Comparison of ENCODE assay signal across 1 cellular context in genomic region chr10:104577861-104578480, GRCh38.
A peak's percentile ranks its signal among the peaks of the same experiment; 100 is the strongest.
TF ChIP-seq lines count a peak whose summit lies in the region.

No MANE protein-coding gene starts in this region.

TF ChIP-seq in K562, 482 proteins besides CTCF, POLR2A, EP300 and RAD21 (continued from another document):
- TF ChIP-seq ZBTB9 (CRISPR knock-in tag; IDR thresholded peaks at IDR 0.05) (peak; percentile 17; the same call in 1 of the 2 replicates), CXXC5 (CRISPR knock-in tag; IDR thresholded peaks at IDR 0.05) (peak; percentile 58; the same call in 1 of the 2 replicates), ZNF175 (CRISPR knock-in tag; IDR thresholded peaks at IDR 0.05; ENCODE audit: low read depth) (peak; percentile 86), SMAD4 (CRISPR knock-in tag; conservative IDR thresholded peaks at IDR 0.05) (peak; percentile 68; the same call in 1 of the 2 replicates), CBX1 (IDR thresholded peaks at IDR 0.05; ENCODE audit: low read depth) (no peak), E2F4 (CRISPR knock-in tag; IDR thresholded peaks at IDR 0.05; ENCODE audit: low read depth) (no peak), ESRRB (CRISPR knock-in tag; IDR thresholded peaks at IDR 0.05; ENCODE audit: borderline replicate concordance) (no peak), ZNF76 (CRISPR knock-in tag; IDR thresholded peaks at IDR 0.05; ENCODE audit: borderline replicate concordance) (peak; percentile 79; the same call in 1 of the 2 replicates), PHB (CRISPR knock-in tag; IDR thresholded peaks at IDR 0.05) (no peak), TEAD2 (tag; IDR thresholded peaks at IDR 0.05) (0 out of 2 replicates have a peak, but pooled peaks have one; percentile 1), MCM5 (IDR thresholded peaks at IDR 0.05; ENCODE audit: low read depth) (no peak), CEBPG (CRISPR knock-in tag; IDR thresholded peaks at IDR 0.05) (peak; percentile 89), CEBPG (tag; conservative IDR thresholded peaks at IDR 0.05 in 1 of 2, IDR thresholded peaks at IDR 0.05 in 1 of 2) (peak; percentile 87 to 97), PURB (CRISPR knock-in tag; IDR thresholded peaks at IDR 0.05; ENCODE audit: low read depth) (no peak), SREBF1 (IDR thresholded peaks at IDR 0.05; ENCODE audit: borderline replicate concordance, low read depth, low read length) (no peak), ZNF780A (CRISPR knock-in tag; IDR thresholded peaks at IDR 0.05) (no peak), XRCC3 (IDR thresholded peaks at IDR 0.05) (no peak), BRD9 (IDR thresholded peaks at IDR 0.05; ENCODE audit: low read depth, partially characterized antibody) (no peak), TRIM24 (IDR thresholded peaks at IDR 0.05) (peak; percentile 45 to 86; a peak in 2 of 4 replicates), ZFP36 (IDR thresholded peaks at IDR 0.05; ENCODE audit: low read depth, low read length, partially characterized antibody) (no peak), ZFPM2 (CRISPR knock-in tag; IDR thresholded peaks at IDR 0.05) (0 out of 2 replicates have a peak, but pooled peaks have one; percentile 40), CTBP1 (IDR thresholded peaks at IDR 0.05; ENCODE audit: borderline replicate concordance) (peak; percentile 61; the same call in 1 of the 2 replicates), L3MBTL2 (IDR thresholded peaks at IDR 0.05) (peak; percentile 80), DDX20 (tag; IDR thresholded peaks at IDR 0.05; ENCODE audit: low read depth) (peak; percentile 67; the same call in 1 of the 2 replicates)
- TF ChIP-seq, protein P1, sequence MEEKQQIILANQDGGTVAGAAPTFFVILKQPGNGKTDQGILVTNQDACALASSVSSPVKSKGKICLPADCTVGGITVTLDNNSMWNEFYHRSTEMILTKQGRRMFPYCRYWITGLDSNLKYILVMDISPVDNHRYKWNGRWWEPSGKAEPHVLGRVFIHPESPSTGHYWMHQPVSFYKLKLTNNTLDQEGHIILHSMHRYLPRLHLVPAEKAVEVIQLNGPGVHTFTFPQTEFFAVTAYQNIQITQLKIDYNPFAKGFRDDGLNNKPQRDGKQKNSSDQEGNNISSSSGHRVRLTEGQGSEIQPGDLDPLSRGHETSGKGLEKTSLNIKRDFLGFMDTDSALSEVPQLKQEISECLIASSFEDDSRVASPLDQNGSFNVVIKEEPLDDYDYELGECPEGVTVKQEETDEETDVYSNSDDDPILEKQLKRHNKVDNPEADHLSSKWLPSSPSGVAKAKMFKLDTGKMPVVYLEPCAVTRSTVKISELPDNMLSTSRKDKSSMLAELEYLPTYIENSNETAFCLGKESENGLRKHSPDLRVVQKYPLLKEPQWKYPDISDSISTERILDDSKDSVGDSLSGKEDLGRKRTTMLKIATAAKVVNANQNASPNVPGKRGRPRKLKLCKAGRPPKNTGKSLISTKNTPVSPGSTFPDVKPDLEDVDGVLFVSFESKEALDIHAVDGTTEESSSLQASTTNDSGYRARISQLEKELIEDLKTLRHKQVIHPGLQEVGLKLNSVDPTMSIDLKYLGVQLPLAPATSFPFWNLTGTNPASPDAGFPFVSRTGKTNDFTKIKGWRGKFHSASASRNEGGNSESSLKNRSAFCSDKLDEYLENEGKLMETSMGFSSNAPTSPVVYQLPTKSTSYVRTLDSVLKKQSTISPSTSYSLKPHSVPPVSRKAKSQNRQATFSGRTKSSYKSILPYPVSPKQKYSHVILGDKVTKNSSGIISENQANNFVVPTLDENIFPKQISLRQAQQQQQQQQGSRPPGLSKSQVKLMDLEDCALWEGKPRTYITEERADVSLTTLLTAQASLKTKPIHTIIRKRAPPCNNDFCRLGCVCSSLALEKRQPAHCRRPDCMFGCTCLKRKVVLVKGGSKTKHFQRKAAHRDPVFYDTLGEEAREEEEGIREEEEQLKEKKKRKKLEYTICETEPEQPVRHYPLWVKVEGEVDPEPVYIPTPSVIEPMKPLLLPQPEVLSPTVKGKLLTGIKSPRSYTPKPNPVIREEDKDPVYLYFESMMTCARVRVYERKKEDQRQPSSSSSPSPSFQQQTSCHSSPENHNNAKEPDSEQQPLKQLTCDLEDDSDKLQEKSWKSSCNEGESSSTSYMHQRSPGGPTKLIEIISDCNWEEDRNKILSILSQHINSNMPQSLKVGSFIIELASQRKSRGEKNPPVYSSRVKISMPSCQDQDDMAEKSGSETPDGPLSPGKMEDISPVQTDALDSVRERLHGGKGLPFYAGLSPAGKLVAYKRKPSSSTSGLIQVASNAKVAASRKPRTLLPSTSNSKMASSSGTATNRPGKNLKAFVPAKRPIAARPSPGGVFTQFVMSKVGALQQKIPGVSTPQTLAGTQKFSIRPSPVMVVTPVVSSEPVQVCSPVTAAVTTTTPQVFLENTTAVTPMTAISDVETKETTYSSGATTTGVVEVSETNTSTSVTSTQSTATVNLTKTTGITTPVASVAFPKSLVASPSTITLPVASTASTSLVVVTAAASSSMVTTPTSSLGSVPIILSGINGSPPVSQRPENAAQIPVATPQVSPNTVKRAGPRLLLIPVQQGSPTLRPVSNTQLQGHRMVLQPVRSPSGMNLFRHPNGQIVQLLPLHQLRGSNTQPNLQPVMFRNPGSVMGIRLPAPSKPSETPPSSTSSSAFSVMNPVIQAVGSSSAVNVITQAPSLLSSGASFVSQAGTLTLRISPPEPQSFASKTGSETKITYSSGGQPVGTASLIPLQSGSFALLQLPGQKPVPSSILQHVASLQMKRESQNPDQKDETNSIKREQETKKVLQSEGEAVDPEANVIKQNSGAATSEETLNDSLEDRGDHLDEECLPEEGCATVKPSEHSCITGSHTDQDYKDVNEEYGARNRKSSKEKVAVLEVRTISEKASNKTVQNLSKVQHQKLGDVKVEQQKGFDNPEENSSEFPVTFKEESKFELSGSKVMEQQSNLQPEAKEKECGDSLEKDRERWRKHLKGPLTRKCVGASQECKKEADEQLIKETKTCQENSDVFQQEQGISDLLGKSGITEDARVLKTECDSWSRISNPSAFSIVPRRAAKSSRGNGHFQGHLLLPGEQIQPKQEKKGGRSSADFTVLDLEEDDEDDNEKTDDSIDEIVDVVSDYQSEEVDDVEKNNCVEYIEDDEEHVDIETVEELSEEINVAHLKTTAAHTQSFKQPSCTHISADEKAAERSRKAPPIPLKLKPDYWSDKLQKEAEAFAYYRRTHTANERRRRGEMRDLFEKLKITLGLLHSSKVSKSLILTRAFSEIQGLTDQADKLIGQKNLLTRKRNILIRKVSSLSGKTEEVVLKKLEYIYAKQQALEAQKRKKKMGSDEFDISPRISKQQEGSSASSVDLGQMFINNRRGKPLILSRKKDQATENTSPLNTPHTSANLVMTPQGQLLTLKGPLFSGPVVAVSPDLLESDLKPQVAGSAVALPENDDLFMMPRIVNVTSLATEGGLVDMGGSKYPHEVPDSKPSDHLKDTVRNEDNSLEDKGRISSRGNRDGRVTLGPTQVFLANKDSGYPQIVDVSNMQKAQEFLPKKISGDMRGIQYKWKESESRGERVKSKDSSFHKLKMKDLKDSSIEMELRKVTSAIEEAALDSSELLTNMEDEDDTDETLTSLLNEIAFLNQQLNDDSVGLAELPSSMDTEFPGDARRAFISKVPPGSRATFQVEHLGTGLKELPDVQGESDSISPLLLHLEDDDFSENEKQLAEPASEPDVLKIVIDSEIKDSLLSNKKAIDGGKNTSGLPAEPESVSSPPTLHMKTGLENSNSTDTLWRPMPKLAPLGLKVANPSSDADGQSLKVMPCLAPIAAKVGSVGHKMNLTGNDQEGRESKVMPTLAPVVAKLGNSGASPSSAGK (IDR thresholded peaks at IDR 0.05): peak; percentile 70
- TF ChIP-seq, protein P2, sequence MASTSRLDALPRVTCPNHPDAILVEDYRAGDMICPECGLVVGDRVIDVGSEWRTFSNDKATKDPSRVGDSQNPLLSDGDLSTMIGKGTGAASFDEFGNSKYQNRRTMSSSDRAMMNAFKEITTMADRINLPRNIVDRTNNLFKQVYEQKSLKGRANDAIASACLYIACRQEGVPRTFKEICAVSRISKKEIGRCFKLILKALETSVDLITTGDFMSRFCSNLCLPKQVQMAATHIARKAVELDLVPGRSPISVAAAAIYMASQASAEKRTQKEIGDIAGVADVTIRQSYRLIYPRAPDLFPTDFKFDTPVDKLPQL (IDR thresholded peaks at IDR 0.05; ENCODE audit: extremely low read depth, insufficient read length): no peak
